8 cellular contexts compared by ENCODE assay signal in the genomic region with DNA sequence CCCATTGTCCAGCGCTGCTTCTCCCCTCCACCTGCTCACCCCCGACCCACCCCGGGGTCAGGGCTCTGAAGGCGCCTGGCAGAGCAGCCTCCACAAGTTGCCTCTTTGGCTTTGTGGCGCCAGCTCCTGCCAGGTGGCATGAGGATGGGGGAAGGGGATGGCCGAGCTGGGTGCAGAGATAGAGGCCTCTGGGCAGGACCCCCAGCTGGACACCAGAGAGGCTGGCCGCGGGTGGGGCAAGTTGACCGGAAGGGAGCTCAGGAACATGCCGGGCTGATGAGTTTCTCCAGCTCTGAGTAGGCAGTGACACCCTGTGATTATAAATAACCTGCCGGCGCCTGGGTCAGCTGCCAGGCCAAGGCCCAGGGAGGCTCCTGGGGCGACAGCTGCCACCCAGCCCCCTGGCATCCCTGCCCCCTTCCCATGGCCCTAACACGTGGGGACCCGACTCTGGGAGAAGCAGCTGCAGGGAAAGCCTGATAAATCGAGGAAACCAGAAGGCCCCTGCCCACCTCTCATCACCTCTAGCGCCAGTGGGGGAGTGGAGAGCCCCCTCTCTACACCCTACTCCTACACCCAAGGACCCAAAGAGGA. TPM values are rescaled to one million over a fixed set of nuclear protein-coding genes. Genes with fewer than 3 reads are reported as not detected.
A peak's percentile ranks its signal among the peaks of the same experiment; 100 is the strongest.
DNase-seq lines count a peak whose midpoint lies in the region; ATAC-seq, FAIRE-seq and TF ChIP-seq lines count a peak whose summit lies in the region.

No MANE protein-coding gene starts in this region.

- DNase-seq in A549 (ENCODE audit: low read depth in 1 of 2, low spot score in 1 of 2) (no peak), HCEC 1CT (peak; percentile 55), HepG2 (ENCODE audit: low spot score) (no peak), vagina (ENCODE audit: extremely low spot score in 2 of 2) (no peak), SK-N-DZ (ENCODE audit: low spot score) (no peak), GM19238 (ENCODE audit: insufficient read length, low spot score) (no peak)

- H3K4me1 ChIP-seq in A549 (peaks cover 8% of the 10 kb centered on the region; the same call in 2 of the 3 replicates), HepG2 (ENCODE audit: insufficient read depth, low read length) (peaks cover 17% of the 10 kb centered on the region), vagina (peaks cover 19% of the 10 kb centered on the region)

- peak overlapping the region; percentile 57 for H3K4me3 ChIP-seq in A549
- H3K4me3 ChIP-seq in HepG2 (replicated peaks in 1 of 3; ENCODE audit: insufficient read depth in 1 of 3, low read depth in 2 of 3, low read length in 3 of 3), result peak overlapping the region; percentile 37 to 75 (median 65)
- H3K4me3 ChIP-seq in vagina, result peak overlapping the region; percentile 41 to 49

- no peak for TF ChIP-seq RAD21 in A549 (conservative IDR thresholded peaks at IDR 0.05 in 1 of 2, IDR thresholded peaks at IDR 0.05 in 1 of 2)
- no peak for TF ChIP-seq RAD21 in HepG2 (CRISPR knock-in tag; IDR thresholded peaks at IDR 0.05)

- BruUV-seq in HepG2 (replicated peaks; lab: Mats Ljungman, UMichigan), result no TSS peak

- H4K20me1 ChIP-seq in HepG2 (ENCODE audit: insufficient read depth, low read length), result no peaks in the 10 kb centered on the region

- no peak overlapping the region for H3K9ac ChIP-seq in HepG2 (ENCODE audit: insufficient read depth, low read depth, low read length)

- in situ Hi-C loops in HepG2 (cut with HindIII; ENCODE audit: extremely low pct_ligation_motif_present, low pct_unique_long_range_greater_than_20kb), result no loop called here

- WGBS in A549 (ENCODE audit: missing lambda C conversion rate), result 24% methylated on average over 16 of the region's 17 CpGs
- WGBS in HepG2 (ENCODE audit: low lambda C conversion rate), result 5% methylated on average over 7 of the region's 17 CpGs

- H3K79me2 ChIP-seq in HepG2 (ENCODE audit: insufficient read depth, low read length), result no peaks in the 10 kb centered on the region

- TF ChIP-seq POLR2A in A549 (IDR thresholded peaks at IDR 0.05; ENCODE audit: low read length), result no peak
- no peak for TF ChIP-seq POLR2A in HepG2 (IDR thresholded peaks at IDR 0.05; ENCODE audit: insufficient read depth in 1 of 2, low read depth in 2 of 2, low read length in 2 of 2)
- no peak for TF ChIP-seq POLR2A in vagina (IDR thresholded peaks at IDR 0.05)

- intact Hi-C loops in HepG2 (cut with micrococcal nuclease; ENCODE audit: unreplicated experiment) (no loop called here), vagina (cut with DNase I) (no loop called here)

- no peak overlapping the region for H2AFZ ChIP-seq in HepG2 (ENCODE audit: low read length)

- H3K9me3 ChIP-seq in A549, result peaks cover 12% of the 10 kb centered on the region
- peaks cover 12% of the 10 kb centered on the region for H3K9me3 ChIP-seq in HepG2 (ENCODE audit: low read length)
- no peaks in the 10 kb centered on the region for H3K9me3 ChIP-seq in vagina

- H3K27me3 ChIP-seq in HepG2 (ENCODE audit: control insufficient read depth in 1 of 2, insufficient read depth in 2 of 2, low read length in 2 of 2), result peaks cover 0 to 35% of the 10 kb centered on the region in 2 experiments; a peak in 2 of 5 replicates
- H3K27me3 ChIP-seq in vagina, result no peaks in the 10 kb centered on the region

- FAIRE-seq in A549 (lab: Jason Lieb, UNC), result no peak
- no peak for FAIRE-seq in HepG2 (lab: Jason Lieb, UNC)

- peak overlapping the region; percentile 83 for H3K4me2 ChIP-seq in A549
- H3K4me2 ChIP-seq in HepG2 (ENCODE audit: low read depth, low read length), result peak overlapping the region; percentile 90

- ATAC-seq in A549, result peak; percentile 55 to 70
- ATAC-seq in HepG2, result peak; percentile 43
- no peak for ATAC-seq in HG03097 (IDR thresholded peaks at IDR 0.05; ENCODE audit: low FRiP score, unreplicated experiment)

- no peaks in the 10 kb centered on the region for H3K36me3 ChIP-seq in HepG2 (replicated peaks in 1 of 2; ENCODE audit: control insufficient read depth in 1 of 2, insufficient read depth in 2 of 2, low read length in 2 of 2)
- no peaks in the 10 kb centered on the region for H3K36me3 ChIP-seq in vagina

- TF ChIP-seq CTCF in A549 (IDR thresholded peaks at IDR 0.05) (no peak), HepG2 (CRISPR knock-in tag; IDR thresholded peaks at IDR 0.05) (no peak), vagina (IDR thresholded peaks at IDR 0.05) (no peak)

- TF ChIP-seq EP300 in A549 (IDR thresholded peaks at IDR 0.05) (no peak), HepG2 (IDR thresholded peaks at IDR 0.05; ENCODE audit: low read depth in 2 of 2, low read length in 2 of 2) (no peak), HepG2 (CRISPR knock-in tag; IDR thresholded peaks at IDR 0.05; ENCODE audit: borderline replicate concordance) (no peak)

- H3K27ac ChIP-seq in A549, result peak overlapping the region; percentile 73 to 89
- H3K27ac ChIP-seq in angular gyrus (ENCODE audit: low read depth, low read length), result peak overlapping the region; percentile 35
- no peak overlapping the region for H3K27ac ChIP-seq in HepG2 (ENCODE audit: extremely low read length, insufficient read depth, low read length)
- H3K27ac ChIP-seq in vagina, result no peak overlapping the region

- CTCF ChIA-PET in A549 (lab: Yijun Ruan, JAX) (interaction anchor here (1.0 to 2.1 kb wide), 9 partner anchors 9 to 131 kb away, joined by 3 to 6 read pairs (median 5); partner anchors contain the start of gene HASPIN), HepG2 (lab: Yijun Ruan, JAX; ENCODE audit: low intra/inter-chr PET ratio, low total read pairs) (no interaction called here)

- POLR2A ChIA-PET in A549 (lab: Yijun Ruan, JAX) (interaction anchor here (1.6 to 1.7 kb wide), 2 partner anchors 27 to 28 kb away, joined by 5 to 10 read pairs; partner anchors contain the start of genes EMC6, HASPIN and TAX1BP3), HepG2 (lab: Yijun Ruan, JAX) (interaction anchor here (0.6 to 1.2 kb wide), 4 partner anchors 18 to 28 kb away, joined by 3 to 5 read pairs (median 3); partner anchors contain the start of genes HASPIN and TAX1BP3)

RNA-seq across cellular contexts. Expression of gene P2RX5, which starts 0.7 kb away (rescaled TPM):
- polyA plus RNA-seq in A549 (2011; rRNA removed) (7.8 and 12.2 TPM in 2 replicates), A549 (2017; fragmentation: RNase III; extraction: RNeasy Plus Mini Kit Qiagen cat#74134 plus additional on column Dnase treatment) (10.6 to 13.3 TPM (median 11.8 TPM) in 3 replicates), HepG2 (2011; rRNA removed) (1.0 and 1.7 TPM in 2 replicates)
- polyA plus RNA-seq in A549 (2012; cell fraction: cytosol; rRNA removed), result 14.5 and 17.4 TPM in 2 replicates
- polyA plus RNA-seq in A549 (2012; cell fraction: nucleus; rRNA removed), result 30.8 and 32.3 TPM in 2 replicates
- 10.5 and 12.9 TPM in 2 replicates for polyA minus RNA-seq in A549 (2011; rRNA and poly(A)+ RNA removed)
- total RNA-seq in HepG2 (2016; rRNA removed; fragmentation: Illumina TruSeq; extraction: Trizol) (0.90 and 0.95 TPM in 2 replicates), vagina (1.7 TPM)
- total RNA-seq in HepG2 (2016; cell fraction: cytosol; rRNA removed; fragmentation: Illumina TruSeq; extraction: Trizol; ENCODE audit: low read depth), result 0.20 and 0.79 TPM in 2 replicates
- 0.64 and 0.82 TPM in 2 replicates for total RNA-seq in HepG2 (2016; cell fraction: insoluble cytoplasmic fraction; rRNA removed; fragmentation: Illumina TruSeq; extraction: Trizol)
- 0.62 and 0.93 TPM in 2 replicates for total RNA-seq in HepG2 (2016; cell fraction: membrane; rRNA removed; fragmentation: Illumina TruSeq; extraction: Trizol)
- total RNA-seq in HepG2 (2016; cell fraction: nucleus; rRNA removed; fragmentation: Illumina TruSeq; extraction: Trizol), result 0.53 and 1.1 TPM in 2 replicates
- polyA plus RNA-seq in HepG2 (2011; cell fraction: cytosol; rRNA removed), result 1.4 and 1.5 TPM in 2 replicates
- 1.6 and 1.9 TPM in 2 replicates for polyA plus RNA-seq in HepG2 (2011; cell fraction: nucleus; rRNA removed)
- 0.50 and 1.1 TPM in 2 replicates for polyA plus RNA-seq in HepG2 (2012)
- polyA plus RNA-seq in HepG2 (2016; cell fraction: cytosol; fragmentation: Illumina TruSeq; extraction: Trizol; ENCODE audit: low read depth), result 0.24 and 0.38 TPM in 2 replicates
- polyA plus RNA-seq in HepG2 (2016; cell fraction: insoluble cytoplasmic fraction; fragmentation: Illumina TruSeq; extraction: Trizol; ENCODE audit: low read depth), result 0.46 and 0.98 TPM in 2 replicates
- 0.48 and 0.70 TPM in 2 replicates for polyA plus RNA-seq in HepG2 (2016; cell fraction: membrane; fragmentation: Illumina TruSeq; extraction: Trizol; ENCODE audit: low read depth)
- polyA plus RNA-seq in HepG2 (2016; cell fraction: nucleus; fragmentation: Illumina TruSeq; extraction: Trizol; ENCODE audit: insufficient read depth, low read depth), result 1.5 and 1.7 TPM in 2 replicates
- polyA minus RNA-seq in HepG2 (2011; rRNA and poly(A)+ RNA removed; ENCODE audit: low replicate concordance), result 1.6 and 53.3 TPM in 2 replicates
- 0.49 and 1.2 TPM in 2 replicates for polyA minus RNA-seq in HepG2 (2011; cell fraction: cytosol; rRNA and poly(A)+ RNA removed)
- polyA minus RNA-seq in HepG2 (2011; cell fraction: nucleus; rRNA and poly(A)+ RNA removed), result 0.87 and 1.0 TPM in 2 replicates
- polyA plus RNA-seq in SK-N-DZ (2014; cell fraction: cytosol; rRNA removed), result 7.1 and 12.2 TPM in 2 replicates
- polyA plus RNA-seq in SK-N-DZ (2014; cell fraction: nucleus; rRNA removed), result 14.6 and 15.2 TPM in 2 replicates

RNA-seq across cellular contexts. Expression of gene EMC6, which starts 26.6 kb away (rescaled TPM):
- polyA plus RNA-seq in A549 (2011; rRNA removed) (53.3 and 68.3 TPM in 2 replicates), A549 (2017; fragmentation: RNase III; extraction: RNeasy Plus Mini Kit Qiagen cat#74134 plus additional on column Dnase treatment) (109 to 122 TPM (median 115 TPM) in 3 replicates), HepG2 (2011; rRNA removed) (47.7 and 53.7 TPM in 2 replicates)
- polyA plus RNA-seq in A549 (2012; cell fraction: cytosol; rRNA removed), result 167 and 256 TPM in 2 replicates
- 139 and 184 TPM in 2 replicates for polyA plus RNA-seq in A549 (2012; cell fraction: nucleus; rRNA removed)
- 17.1 and 18.5 TPM in 2 replicates for polyA minus RNA-seq in A549 (2011; rRNA and poly(A)+ RNA removed)
- total RNA-seq in HepG2 (2016; rRNA removed; fragmentation: Illumina TruSeq; extraction: Trizol) (42.2 and 45.1 TPM in 2 replicates), vagina (18.9 TPM)
- 60.5 and 83.6 TPM in 2 replicates for total RNA-seq in HepG2 (2016; cell fraction: cytosol; rRNA removed; fragmentation: Illumina TruSeq; extraction: Trizol; ENCODE audit: low read depth)
- 42.9 and 47.7 TPM in 2 replicates for total RNA-seq in HepG2 (2016; cell fraction: insoluble cytoplasmic fraction; rRNA removed; fragmentation: Illumina TruSeq; extraction: Trizol)
- 57.6 and 76.2 TPM in 2 replicates for total RNA-seq in HepG2 (2016; cell fraction: membrane; rRNA removed; fragmentation: Illumina TruSeq; extraction: Trizol)
- total RNA-seq in HepG2 (2016; cell fraction: nucleus; rRNA removed; fragmentation: Illumina TruSeq; extraction: Trizol), result 22.4 and 23.6 TPM in 2 replicates
- polyA plus RNA-seq in HepG2 (2011; cell fraction: cytosol; rRNA removed), result 50.2 and 99.7 TPM in 2 replicates
- polyA plus RNA-seq in HepG2 (2011; cell fraction: nucleus; rRNA removed), result 28.3 and 28.6 TPM in 2 replicates
- 37.0 and 41.4 TPM in 2 replicates for polyA plus RNA-seq in HepG2 (2012)
- polyA plus RNA-seq in HepG2 (2016; cell fraction: cytosol; fragmentation: Illumina TruSeq; extraction: Trizol; ENCODE audit: low read depth), result 126 and 179 TPM in 2 replicates
- polyA plus RNA-seq in HepG2 (2016; cell fraction: insoluble cytoplasmic fraction; fragmentation: Illumina TruSeq; extraction: Trizol; ENCODE audit: low read depth), result 92.6 and 104 TPM in 2 replicates
- polyA plus RNA-seq in HepG2 (2016; cell fraction: membrane; fragmentation: Illumina TruSeq; extraction: Trizol; ENCODE audit: low read depth), result 107 and 132 TPM in 2 replicates
- 69.7 and 73.2 TPM in 2 replicates for polyA plus RNA-seq in HepG2 (2016; cell fraction: nucleus; fragmentation: Illumina TruSeq; extraction: Trizol; ENCODE audit: insufficient read depth, low read depth)
- 22.5 and 22.6 TPM in 2 replicates for polyA minus RNA-seq in HepG2 (2011; rRNA and poly(A)+ RNA removed; ENCODE audit: low replicate concordance)
- polyA minus RNA-seq in HepG2 (2011; cell fraction: cytosol; rRNA and poly(A)+ RNA removed), result 17.3 and 24.3 TPM in 2 replicates
- 8.5 and 13.6 TPM in 2 replicates for polyA minus RNA-seq in HepG2 (2011; cell fraction: nucleus; rRNA and poly(A)+ RNA removed)
- polyA plus RNA-seq in SK-N-DZ (2014; cell fraction: cytosol; rRNA removed), result 52.3 and 64.4 TPM in 2 replicates
- polyA plus RNA-seq in SK-N-DZ (2014; cell fraction: nucleus; rRNA removed), result 29.8 and 34.7 TPM in 2 replicates

RNA-seq across cellular contexts. Expression of gene TAX1BP3, which starts 26.8 kb away (rescaled TPM):
- polyA plus RNA-seq in A549 (2011; rRNA removed) (89.1 and 122 TPM in 2 replicates), A549 (2017; fragmentation: RNase III; extraction: RNeasy Plus Mini Kit Qiagen cat#74134 plus additional on column Dnase treatment) (229 to 234 TPM (median 233 TPM) in 3 replicates), HepG2 (2011; rRNA removed) (16.7 and 20.4 TPM in 2 replicates)
- polyA plus RNA-seq in A549 (2012; cell fraction: cytosol; rRNA removed), result 172 and 239 TPM in 2 replicates
- 185 and 192 TPM in 2 replicates for polyA plus RNA-seq in A549 (2012; cell fraction: nucleus; rRNA removed)
- polyA minus RNA-seq in A549 (2011; rRNA and poly(A)+ RNA removed), result 92.7 and 105 TPM in 2 replicates
- total RNA-seq in HepG2 (2016; rRNA removed; fragmentation: Illumina TruSeq; extraction: Trizol) (44.5 and 45.1 TPM in 2 replicates), vagina (78.1 TPM)
- total RNA-seq in HepG2 (2016; cell fraction: cytosol; rRNA removed; fragmentation: Illumina TruSeq; extraction: Trizol; ENCODE audit: low read depth), result 20.2 and 21.9 TPM in 2 replicates
- 43.7 and 44.8 TPM in 2 replicates for total RNA-seq in HepG2 (2016; cell fraction: insoluble cytoplasmic fraction; rRNA removed; fragmentation: Illumina TruSeq; extraction: Trizol)
- 44.2 and 51.0 TPM in 2 replicates for total RNA-seq in HepG2 (2016; cell fraction: membrane; rRNA removed; fragmentation: Illumina TruSeq; extraction: Trizol)
- total RNA-seq in HepG2 (2016; cell fraction: nucleus; rRNA removed; fragmentation: Illumina TruSeq; extraction: Trizol), result 17.2 and 23.9 TPM in 2 replicates
- polyA plus RNA-seq in HepG2 (2011; cell fraction: cytosol; rRNA removed), result 27.1 and 29.0 TPM in 2 replicates
- 19.8 and 21.2 TPM in 2 replicates for polyA plus RNA-seq in HepG2 (2011; cell fraction: nucleus; rRNA removed)
- 14.6 and 15.5 TPM in 2 replicates for polyA plus RNA-seq in HepG2 (2012)
- polyA plus RNA-seq in HepG2 (2016; cell fraction: cytosol; fragmentation: Illumina TruSeq; extraction: Trizol; ENCODE audit: low read depth), result 23.2 and 28.8 TPM in 2 replicates
- polyA plus RNA-seq in HepG2 (2016; cell fraction: insoluble cytoplasmic fraction; fragmentation: Illumina TruSeq; extraction: Trizol; ENCODE audit: low read depth), result 43.3 and 55.1 TPM in 2 replicates
- polyA plus RNA-seq in HepG2 (2016; cell fraction: membrane; fragmentation: Illumina TruSeq; extraction: Trizol; ENCODE audit: low read depth), result 46.7 and 49.7 TPM in 2 replicates
- 31.7 and 35.3 TPM in 2 replicates for polyA plus RNA-seq in HepG2 (2016; cell fraction: nucleus; fragmentation: Illumina TruSeq; extraction: Trizol; ENCODE audit: insufficient read depth, low read depth)
- polyA minus RNA-seq in HepG2 (2011; rRNA and poly(A)+ RNA removed; ENCODE audit: low replicate concordance), result 23.4 and 40.0 TPM in 2 replicates
- 12.6 and 16.6 TPM in 2 replicates for polyA minus RNA-seq in HepG2 (2011; cell fraction: cytosol; rRNA and poly(A)+ RNA removed)
- 11.7 and 13.6 TPM in 2 replicates for polyA minus RNA-seq in HepG2 (2011; cell fraction: nucleus; rRNA and poly(A)+ RNA removed)
- polyA plus RNA-seq in SK-N-DZ (2014; cell fraction: cytosol; rRNA removed), result 45.7 and 61.2 TPM in 2 replicates
- 27.5 and 33.3 TPM in 2 replicates for polyA plus RNA-seq in SK-N-DZ (2014; cell fraction: nucleus; rRNA removed)

RNA-seq across cellular contexts. Expression of gene HASPIN, which starts 28.5 kb away (rescaled TPM):
- polyA plus RNA-seq in A549 (2011; rRNA removed) (8.7 and 10.0 TPM in 2 replicates), A549 (2017; fragmentation: RNase III; extraction: RNeasy Plus Mini Kit Qiagen cat#74134 plus additional on column Dnase treatment) (10.9 to 12.0 TPM (median 11.5 TPM) in 3 replicates), HepG2 (2011; rRNA removed) (1.9 and 2.7 TPM in 2 replicates)
- polyA plus RNA-seq in A549 (2012; cell fraction: cytosol; rRNA removed), result 6.6 and 9.3 TPM in 2 replicates
- 5.5 and 7.5 TPM in 2 replicates for polyA plus RNA-seq in A549 (2012; cell fraction: nucleus; rRNA removed)
- 11.9 and 13.5 TPM in 2 replicates for polyA minus RNA-seq in A549 (2011; rRNA and poly(A)+ RNA removed)
- total RNA-seq in HepG2 (2016; rRNA removed; fragmentation: Illumina TruSeq; extraction: Trizol) (7.8 and 8.1 TPM in 2 replicates), vagina (0.74 TPM)
- total RNA-seq in HepG2 (2016; cell fraction: cytosol; rRNA removed; fragmentation: Illumina TruSeq; extraction: Trizol; ENCODE audit: low read depth), result 1.3 and 1.4 TPM in 2 replicates
- 7.4 and 8.8 TPM in 2 replicates for total RNA-seq in HepG2 (2016; cell fraction: insoluble cytoplasmic fraction; rRNA removed; fragmentation: Illumina TruSeq; extraction: Trizol)
- 4.8 TPM in 2 replicates for total RNA-seq in HepG2 (2016; cell fraction: membrane; rRNA removed; fragmentation: Illumina TruSeq; extraction: Trizol)
- 4.1 and 5.0 TPM in 2 replicates for total RNA-seq in HepG2 (2016; cell fraction: nucleus; rRNA removed; fragmentation: Illumina TruSeq; extraction: Trizol)
- 1.5 and 1.9 TPM in 2 replicates for polyA plus RNA-seq in HepG2 (2011; cell fraction: cytosol; rRNA removed)
- polyA plus RNA-seq in HepG2 (2011; cell fraction: nucleus; rRNA removed), result 1.1 and 2.3 TPM in 2 replicates
- 1.1 and 1.9 TPM in 2 replicates for polyA plus RNA-seq in HepG2 (2012)
- 0.50 and 0.65 TPM in 2 replicates for polyA plus RNA-seq in HepG2 (2016; cell fraction: cytosol; fragmentation: Illumina TruSeq; extraction: Trizol; ENCODE audit: low read depth)
- 5.0 and 5.9 TPM in 2 replicates for polyA plus RNA-seq in HepG2 (2016; cell fraction: insoluble cytoplasmic fraction; fragmentation: Illumina TruSeq; extraction: Trizol; ENCODE audit: low read depth)
- polyA plus RNA-seq in HepG2 (2016; cell fraction: membrane; fragmentation: Illumina TruSeq; extraction: Trizol; ENCODE audit: low read depth), result 1.5 and 1.6 TPM in 2 replicates
- polyA plus RNA-seq in HepG2 (2016; cell fraction: nucleus; fragmentation: Illumina TruSeq; extraction: Trizol; ENCODE audit: insufficient read depth, low read depth), result 3.6 and 4.4 TPM in 2 replicates
- 5.0 and 17.7 TPM in 2 replicates for polyA minus RNA-seq in HepG2 (2011; rRNA and poly(A)+ RNA removed; ENCODE audit: low replicate concordance)
- polyA minus RNA-seq in HepG2 (2011; cell fraction: cytosol; rRNA and poly(A)+ RNA removed), result 4.4 and 5.5 TPM in 2 replicates
- polyA minus RNA-seq in HepG2 (2011; cell fraction: nucleus; rRNA and poly(A)+ RNA removed), result 3.0 and 5.7 TPM in 2 replicates
- 15.4 and 20.0 TPM in 2 replicates for polyA plus RNA-seq in SK-N-DZ (2014; cell fraction: cytosol; rRNA removed)
- 5.6 TPM in 2 replicates for polyA plus RNA-seq in SK-N-DZ (2014; cell fraction: nucleus; rRNA removed)

RNA-seq across cellular contexts. Expression of gene CTNS, which starts 58.7 kb away (rescaled TPM):
- 6.5 and 7.4 TPM in 2 replicates for polyA plus RNA-seq in A549 (2011; rRNA removed)
- 7.4 and 10.3 TPM in 2 replicates for polyA plus RNA-seq in A549 (2012; cell fraction: cytosol; rRNA removed)
- polyA plus RNA-seq in A549 (2012; cell fraction: nucleus; rRNA removed), result 12.8 and 15.7 TPM in 2 replicates
- polyA plus RNA-seq in A549 (2017; fragmentation: RNase III; extraction: RNeasy Plus Mini Kit Qiagen cat#74134 plus additional on column Dnase treatment), result 15.5 to 20.3 TPM (median 16.3 TPM) in 3 replicates
- polyA minus RNA-seq in A549 (2011; rRNA and poly(A)+ RNA removed), result 5.7 and 6.9 TPM in 2 replicates
- 6.5 and 13.7 TPM in 2 replicates for total RNA-seq in HepG2 (2016; rRNA removed; fragmentation: Illumina TruSeq; extraction: Trizol)
- total RNA-seq in HepG2 (2016; cell fraction: cytosol; rRNA removed; fragmentation: Illumina TruSeq; extraction: Trizol; ENCODE audit: low read depth), result 1.8 and 2.6 TPM in 2 replicates
- 9.9 and 14.3 TPM in 2 replicates for total RNA-seq in HepG2 (2016; cell fraction: insoluble cytoplasmic fraction; rRNA removed; fragmentation: Illumina TruSeq; extraction: Trizol)
- 6.1 and 6.2 TPM in 2 replicates for total RNA-seq in HepG2 (2016; cell fraction: membrane; rRNA removed; fragmentation: Illumina TruSeq; extraction: Trizol)
- total RNA-seq in HepG2 (2016; cell fraction: nucleus; rRNA removed; fragmentation: Illumina TruSeq; extraction: Trizol), result 11.2 and 14.3 TPM in 2 replicates
- polyA plus RNA-seq in HepG2 (2011; rRNA removed), result 9.5 and 13.0 TPM in 2 replicates
- polyA plus RNA-seq in HepG2 (2011; cell fraction: cytosol; rRNA removed), result 9.4 and 10.3 TPM in 2 replicates
- polyA plus RNA-seq in HepG2 (2011; cell fraction: nucleus; rRNA removed), result 20.7 and 23.6 TPM in 2 replicates
- polyA plus RNA-seq in HepG2 (2012), result 8.5 and 12.6 TPM in 2 replicates
- 2.0 and 2.2 TPM in 2 replicates for polyA plus RNA-seq in HepG2 (2016; cell fraction: cytosol; fragmentation: Illumina TruSeq; extraction: Trizol; ENCODE audit: low read depth)
- 7.3 and 8.2 TPM in 2 replicates for polyA plus RNA-seq in HepG2 (2016; cell fraction: insoluble cytoplasmic fraction; fragmentation: Illumina TruSeq; extraction: Trizol; ENCODE audit: low read depth)
- polyA plus RNA-seq in HepG2 (2016; cell fraction: membrane; fragmentation: Illumina TruSeq; extraction: Trizol; ENCODE audit: low read depth), result 4.5 and 5.9 TPM in 2 replicates
- 20.2 and 21.3 TPM in 2 replicates for polyA plus RNA-seq in HepG2 (2016; cell fraction: nucleus; fragmentation: Illumina TruSeq; extraction: Trizol; ENCODE audit: insufficient read depth, low read depth)
- 10.3 and 11.2 TPM in 2 replicates for polyA minus RNA-seq in HepG2 (2011; rRNA and poly(A)+ RNA removed; ENCODE audit: low replicate concordance)
- polyA minus RNA-seq in HepG2 (2011; cell fraction: cytosol; rRNA and poly(A)+ RNA removed), result 5.1 and 6.0 TPM in 2 replicates
- polyA minus RNA-seq in HepG2 (2011; cell fraction: nucleus; rRNA and poly(A)+ RNA removed), result 9.7 TPM in 2 replicates
- total RNA-seq in vagina, result 35.6 TPM
- 38.1 and 38.3 TPM in 2 replicates for polyA plus RNA-seq in SK-N-DZ (2014; cell fraction: cytosol; rRNA removed)
- polyA plus RNA-seq in SK-N-DZ (2014; cell fraction: nucleus; rRNA removed), result 61.2 and 68.7 TPM in 2 replicates

Comparison
In these comparisons a context has a peak if more than half of its experiments do, and no peak if none do; other contexts are left out.
1. H3K27ac ChIP-seq: peak in A549 (2 of 2) and angular gyrus (single experiment); none in HepG2 (single experiment) and vagina (single experiment).
2. Peak in every context shown above with its lines, with median percentiles within 50 percentile points of each other: H3K4me3 ChIP-seq.